In the genomic region with DNA sequence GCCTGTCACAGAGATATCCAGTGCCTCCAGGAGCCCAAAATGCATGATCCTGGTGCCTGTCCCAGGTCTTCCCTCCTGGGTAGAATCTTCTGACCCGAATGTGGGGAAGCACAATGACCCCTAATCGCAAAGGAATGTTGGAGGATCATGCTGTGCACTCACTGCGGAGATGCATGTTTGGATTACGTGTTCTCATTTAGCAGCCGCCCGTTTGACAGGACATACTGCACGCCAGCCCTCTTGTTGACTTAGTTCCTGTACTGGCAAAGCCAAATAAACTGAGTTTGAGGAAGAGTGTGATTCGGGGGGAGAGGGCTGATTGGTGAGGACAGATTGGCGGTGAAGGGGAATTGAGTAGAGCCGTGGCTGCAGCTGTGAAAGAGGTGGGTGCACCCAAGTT, we compare ENCODE assay signal across 27 cellular contexts.
DNase-seq lines count a peak whose midpoint lies in the region; ATAC-seq, FAIRE-seq and TF ChIP-seq lines count a peak whose summit lies in the region.
"Had no signal": no experiment of that assay in that cellular context is flagged by ENCODE, and none has a peak within 500 bp of the region (broad histone marks: within the 10 kb centered on the region; RNA-seq: fewer than 3 reads in every experiment).

No MANE protein-coding gene starts in this region.

- no peak overlapping the region for H3K4me3 ChIP-seq in astrocyte of the spinal cord (ENCODE audit: low read depth, low read length)
- H3K4me3 ChIP-seq: BLaER1 treated with 17β-estradiol and CSF1 and Interleukin-3, amounts not matched to agents 10 nM and 100 nM; dorsolateral prefrontal cortex; K562; skin epidermis; upper lobe of right lung had no signal

- no peak for FAIRE-seq in GM12891 (lab: Jason Lieb, UNC)
- FAIRE-seq: D721Med, K562 had no signal

- ATAC-seq in GM19467 (IDR thresholded peaks at IDR 0.05; ENCODE audit: unreplicated experiment): no peak
- ATAC-seq: activated CD8-positive, alpha-beta memory T cell treated with anti-CD3 and anti-CD28 coated beads, Interleukin-2, amount 10 ng/mL, durations not matched to agents 7 days and 5 days; K562; left colon; upper lobe of right lung; WTC11 had no signal

- no peak for TF ChIP-seq CTCF in C4-2B (conservative IDR thresholded peaks at IDR 0.05)
- TF ChIP-seq CTCF in astrocyte of the spinal cord (IDR thresholded peaks at IDR 0.05; ENCODE audit: low read depth, low read length): no peak

- DNase-seq in NCI-H69 (lab: John Stamatoyannopoulos, UW): peak; percentile 58
- DNase-seq in astrocyte of the spinal cord (ENCODE audit: low read depth, low spot score): peak; percentile 67
- DNase-seq in left kidney (ENCODE audit: low read depth, low spot score): peak; percentile 14
- DNase-seq in iPS-NIHi7 (ENCODE audit: extremely low spot score): no peak
- DNase-seq in GM12891 (ENCODE audit: insufficient read length, low spot score): no peak
- DNase-seq in activated gamma-delta T cell (lab: John Stamatoyannopoulos, UW): no peak
- DNase-seq: activated CD4-positive, alpha-beta T cell treated with anti-CD3 and anti-CD28 coated beads, Interleukin-2, amount 50 U/mL, for 1 hour; activated CD8-positive, alpha-beta memory T cell treated with anti-CD3 and anti-CD28 coated beads, Interleukin-2, amount 10 ng/mL, durations not matched to agents 7 days and 5 days; activated naive CD4-positive, alpha-beta T cell treated with anti-CD3 and anti-CD28 coated beads, Interleukin-2, amount 50 U/mL, for 16 hours; dorsolateral prefrontal cortex; head of caudate nucleus; left colon; mesendoderm; NCI-H1417 treated with DMSO at 0.1 percent for 48 hours; NCI-H510A; RPMI8226; SK-N-SH; stimulated activated CD4-positive, alpha-beta T cell treated with anti-CD3 and anti-CD28 coated beads, Interleukin-2, amount 100 ng/mL, for 24 hours; T-helper 2 cell; upper lobe of right lung had no signal

- H3K27ac ChIP-seq in C4-2B: peak overlapping the region; percentile 51
- H3K27ac ChIP-seq: BLaER1 treated with 17β-estradiol and CSF1 and Interleukin-3, amounts not matched to agents 10 nM and 100 nM; skin epidermis; upper lobe of right lung had no signal

- no peak for TF ChIP-seq POLR2A in GM12891 (IDR thresholded peaks at IDR 0.05; ENCODE audit: low read depth, low read length)

- in situ Hi-C loops in astrocyte of the spinal cord (cut with HindIII; ENCODE audit: low sequenced_read_pairs): no loop called here

TF ChIP-seq in GM12891, 5 proteins besides CTCF, POLR2A, EP300 and RAD21:
- TF ChIP-seq POLR2AphosphoS5 (IDR thresholded peaks at IDR 0.05; ENCODE audit: low read depth, low read length) (no peak), TAF1 (IDR thresholded peaks at IDR 0.05; ENCODE audit: low read depth, low read length) (no peak), PAX5 (IDR thresholded peaks at IDR 0.05; ENCODE audit: insufficient read depth, low read length, severe bottlenecking) (no peak), POU2F2 (IDR thresholded peaks at IDR 0.05; ENCODE audit: low read depth, low read length) (no peak), SPI1 (IDR thresholded peaks at IDR 0.05; ENCODE audit: low read depth, low read length) (no peak)
TF ChIP-seq in GM12891: peak in this region for 0.

Comparison
In these comparisons a context has a peak if more than half of its experiments do, and no peak if none do; other contexts are left out.
1. DNase-seq: peak in NCI-H69 (single experiment), astrocyte of the spinal cord (single experiment) and left kidney (single experiment); none in iPS-NIHi7 (single experiment), GM12891 (single experiment) and activated gamma-delta T cell (single experiment).